ENCODE assay signal across 31 cellular contexts in the genomic region with DNA sequence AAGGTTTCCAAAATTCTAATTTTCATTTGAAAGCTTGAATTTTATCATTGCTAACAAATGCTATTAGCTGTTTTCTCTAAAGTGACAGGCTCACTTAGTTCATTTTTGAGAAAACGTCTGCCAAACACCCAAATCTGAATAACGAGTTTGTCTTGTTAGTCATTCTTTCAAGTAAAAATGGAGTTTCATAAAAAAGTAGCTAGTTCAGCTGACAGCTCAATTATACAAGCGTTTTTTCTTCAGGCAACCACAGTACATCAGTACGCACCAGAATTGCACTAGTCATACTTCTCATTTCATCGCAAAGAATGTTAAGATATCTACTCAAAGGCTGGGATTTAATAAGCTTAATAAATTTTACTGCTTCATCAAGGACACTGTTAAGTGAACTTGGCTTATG.
"Had no signal": no experiment of that assay in that cellular context is flagged by ENCODE, and none has a peak within 500 bp of the region (broad histone marks: within the 10 kb centered on the region; RNA-seq: fewer than 3 reads in every experiment).

No MANE protein-coding gene starts in this region.

- DNase-seq: activated B cell treated with CpG ODN at 0.5 μM for 24 hours; activated CD4-positive, alpha-beta memory T cell treated with anti-CD3 and anti-CD28 coated beads for 36 hours; activated CD4-positive, alpha-beta T cell treated with anti-CD3 and anti-CD28 coated beads for 4 hours; activated CD4-positive, alpha-beta T cell treated with anti-CD3 and anti-CD28 coated beads, Interleukin-2, amount 50 U/mL, for 1 hour; activated CD4-positive, CD25-positive, alpha-beta regulatory T cell treated with anti-CD3 and anti-CD28 coated beads, Interleukin-2, amount 50 U/mL, for 72 hours; activated CD8-positive, alpha-beta memory T cell treated with anti-CD3 and anti-CD28 coated beads, Interleukin-2, amount 50 U/mL, for 4 hours; activated gamma-delta T cell treated with Interleukin-2 at 50 U/mL for 16 hours; activated naive CD4-positive, alpha-beta T cell treated with anti-CD3 and anti-CD28 coated beads, Interleukin-2, amount 50 U/mL, for 16 hours; activated naive CD8-positive, alpha-beta T cell treated with anti-CD3 and anti-CD28 coated beads for 36 hours; activated T-cell treated with anti-CD3 and anti-CD28 coated beads for 4 hours; activated T-cell treated with anti-CD3 and anti-CD28 coated beads, Interleukin-2, amount 50 U/mL, for 4 hours; amniotic stem cell; aorta; body of pancreas; Karpas-422; MG63; NCI-H1048; NCI-H1105 treated with DMSO at 0.1 percent for 48 hours; NCI-H1436; NCI-H1694 treated with DMSO at 0.1 percent for 48 hours; NCI-H2029; NCI-H345; NCI-H524 treated with DMSO at 0.1 percent for 48 hours; NK-92 treated with Interleukin-12 subunit alpha and Interleukin-12 subunit beta, amount 100 ng/mL, for 24 hours; Right ventricle myocardium superior; SW 1271; T-helper 1 cell; T-helper 2 cell; T-helper 9 cell had no signal

- H3K36me3 ChIP-seq: breast epithelium, MG63 had no signal

- H3K4me3 ChIP-seq: body of pancreas, breast epithelium, MG63 had no signal

- H3K4me1 ChIP-seq: body of pancreas, breast epithelium had no signal

- H3K9me3 ChIP-seq: breast epithelium, MG63 had no signal

- ATAC-seq: activated T-cell treated with anti-CD3 and anti-CD28 coated beads, Interleukin-2, amount 50 U/mL, for 4 hours; body of pancreas had no signal

- H3K27me3 ChIP-seq: body of pancreas, breast epithelium, MG63 had no signal

- H3K27ac ChIP-seq: body of pancreas, breast epithelium, VCaP had no signal
